ENCODE assay signal across 9 cellular contexts in the genomic region with DNA sequence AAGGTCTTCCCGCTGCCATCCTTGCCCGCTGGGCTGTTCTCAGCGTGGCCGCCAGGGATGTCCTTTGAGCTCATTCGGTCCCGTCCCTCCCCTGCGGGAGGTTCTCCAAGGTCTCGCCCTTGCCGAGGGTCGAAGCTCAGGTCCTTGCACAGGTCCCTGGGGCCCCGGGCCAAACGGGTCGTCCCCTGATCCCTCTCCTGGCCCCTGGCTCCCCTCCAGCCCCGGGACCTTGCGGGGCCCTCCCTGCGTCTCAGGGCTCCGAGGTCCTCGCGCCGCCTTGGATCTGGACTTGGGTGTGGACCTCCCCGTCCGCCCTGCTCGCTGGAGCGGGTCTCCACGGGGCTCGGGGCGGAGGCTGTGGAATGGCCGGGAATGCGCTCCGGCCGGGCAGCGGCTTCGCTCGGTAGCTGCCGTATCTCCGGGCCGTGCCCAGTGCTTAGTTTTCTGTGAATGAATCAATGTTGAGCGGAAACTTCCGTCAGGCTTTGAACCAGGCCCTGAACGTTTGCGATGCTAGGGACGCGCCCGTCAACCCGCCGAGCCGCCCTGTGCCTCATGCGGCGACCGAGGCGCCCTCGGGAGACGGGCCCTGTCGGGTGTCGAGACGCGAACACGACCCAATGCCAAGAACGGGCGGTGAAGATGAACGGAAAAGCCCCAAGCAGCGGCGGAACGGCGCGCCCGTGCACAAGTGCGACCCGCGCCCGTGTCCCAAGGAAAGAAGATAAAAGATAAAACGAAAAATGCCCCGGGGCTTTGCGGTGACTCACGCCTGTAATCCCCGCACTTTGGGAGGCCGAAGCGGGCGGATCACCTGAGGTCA. TPM values are rescaled to one million over a fixed set of nuclear protein-coding genes. Genes with fewer than 3 reads are reported as not detected.
DNase-seq lines count a peak whose midpoint lies in the region; ATAC-seq and TF ChIP-seq lines count a peak whose summit lies in the region.
"Had no signal": no experiment of that assay in that cellular context is flagged by ENCODE, and none has a peak within 500 bp of the region (broad histone marks: within the 10 kb centered on the region; RNA-seq: fewer than 3 reads in every experiment).

No MANE protein-coding gene starts in this region.

- no peaks in the 10 kb centered on the region for H3K79me2 ChIP-seq in parathyroid adenoma

- TF ChIP-seq CTCF in parathyroid adenoma (IDR thresholded peaks at IDR 0.05) (no peak), thoracic aorta (IDR thresholded peaks at IDR 0.05) (peak; percentile 73)

- H3K27me3 ChIP-seq in parathyroid adenoma (ENCODE audit: control insufficient read depth, insufficient read depth, low read length) (no peaks in the 10 kb centered on the region), thoracic aorta (replicated peaks; ENCODE audit: insufficient read depth) (no peaks in the 10 kb centered on the region)

- H3K4me3 ChIP-seq in parathyroid adenoma (ENCODE audit: low read depth, low read length) (peak overlapping the region; percentile 34), thoracic aorta (no peak overlapping the region)

- peak; percentile 5 for ATAC-seq in thoracic aorta (ENCODE audit: insufficient number of reproducible peaks, low FRiP score, low read depth)

- H2AFZ ChIP-seq in parathyroid adenoma: peak overlapping the region; percentile 83

- H3K9me3 ChIP-seq in parathyroid adenoma (ENCODE audit: control insufficient read depth, low read length): no peaks in the 10 kb centered on the region
- H3K9me3 ChIP-seq in thoracic aorta: no peaks in the 10 kb centered on the region

- DNase-seq in ELF-1 (ENCODE audit: low read depth, low spot score) (peak; percentile 83), NOMO-1 treated with dmso at 0.1 percent for 144 hours (lab: John Stamatoyannopoulos, UW; ENCODE audit: unreplicated experiment) (peak; percentile 13), foreskin melanocyte (peak; percentile 54), thoracic aorta (ENCODE audit: low spot score) (no peak), NCI-H1105 treated with DMSO at 0.1 percent for 48 hours (lab: John Stamatoyannopoulos, UW) (no peak), NCI-H187 treated with DMSO at 0.1 percent for 48 hours (lab: John Stamatoyannopoulos, UW) (no peak)
- DNase-seq in activated effector memory CD4-positive, alpha-beta T cell treated with Interleukin-2 at 50 U/mL for 16 hours: peak; percentile 62

- no peak overlapping the region for H3K9ac ChIP-seq in parathyroid adenoma

- H3K36me3 ChIP-seq in parathyroid adenoma (ENCODE audit: control insufficient read depth, insufficient read depth, low read length) (no peaks in the 10 kb centered on the region), thoracic aorta (peaks cover 6% of the 10 kb centered on the region)

- H3K27ac ChIP-seq in parathyroid adenoma (no peak overlapping the region), thoracic aorta (no peak overlapping the region)

- no peaks in the 10 kb centered on the region for H3K4me1 ChIP-seq in parathyroid adenoma
- peaks cover 3 to 11% of the 10 kb centered on the region in 2 donors for H3K4me1 ChIP-seq in thoracic aorta (ENCODE audit: control insufficient read depth in 1 of 2, low read depth in 2 of 2)

- no peak overlapping the region for H3K4me2 ChIP-seq in parathyroid adenoma (ENCODE audit: low read length)

RNA-seq across cellular contexts. Expression of a gene that starts 0.8 kb away (rescaled TPM):
- total RNA-seq in thoracic aorta: not detected
- total RNA-seq: LHCN-M2 had no signal

RNA-seq across cellular contexts. Expression of a gene that starts 27.7 kb away (rescaled TPM):
- 10 to 100 TPM; 20.7 to 24.0 TPM for total RNA-seq in thoracic aorta

Comparison
In these comparisons a context has a peak if more than half of its experiments do, and no peak if none do; other contexts are left out.
1. DNase-seq: peak in ELF-1 (single experiment), NOMO-1 treated with dmso at 0.1 percent for 144 hours (single experiment), activated effector memory CD4-positive, alpha-beta T cell treated with Interleukin-2 at 50 U/mL for 16 hours (single experiment) and foreskin melanocyte (single experiment); none in thoracic aorta (single experiment), NCI-H1105 treated with DMSO at 0.1 percent for 48 hours (single experiment) and NCI-H187 treated with DMSO at 0.1 percent for 48 hours (single experiment).